34 cellular contexts compared by ENCODE assay signal in the genomic region with DNA sequence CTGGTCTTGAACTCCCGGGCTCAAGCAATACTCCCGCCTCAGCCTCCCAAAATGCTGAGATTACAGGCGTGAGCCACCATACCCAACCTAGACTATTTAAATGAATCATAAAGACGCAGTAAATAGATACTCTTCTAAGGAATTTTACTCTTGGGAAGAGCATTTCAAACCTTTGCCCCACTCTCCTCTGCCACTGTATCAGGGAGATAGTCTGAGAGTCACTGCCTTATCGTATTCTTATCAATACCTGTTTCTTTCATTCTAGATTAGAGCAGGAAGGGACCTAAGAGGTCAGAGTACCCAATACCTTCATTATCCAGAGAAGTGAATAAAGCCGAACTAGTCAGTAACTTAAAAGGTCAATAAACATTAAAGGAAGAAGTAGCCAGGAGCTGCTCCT.
"Had no signal": no experiment of that assay in that cellular context is flagged by ENCODE, and none has a peak within 500 bp of the region (broad histone marks: within the 10 kb centered on the region; RNA-seq: fewer than 3 reads in every experiment).

No MANE protein-coding gene starts in this region.

- ATAC-seq: activated CD4-positive, CD25-positive, alpha-beta regulatory T cell treated with anti-CD3 and anti-CD28 coated beads, Interleukin-2, amount 50 U/mL, for 24 hours; activated naive CD8-positive, alpha-beta T cell treated with anti-CD3 and anti-CD28 coated beads, Interleukin-2, amount 50 U/mL, for 24 hours had no signal

- FAIRE-seq: bronchial epithelial cell had no signal

- H3K9me3 Mint-ChIP-seq: activated CD4-positive, alpha-beta memory T cell treated with anti-CD3 and anti-CD28 coated beads for 36 hours; activated CD4-positive, alpha-beta T cell treated with anti-CD3 and anti-CD28 coated beads, Interleukin-2, amount 10 ng/mL, durations not matched to agents 7 days and 5 days; activated CD8-positive, alpha-beta T cell treated with anti-CD3 and anti-CD28 coated beads for 36 hours; activated naive CD4-positive, alpha-beta T cell treated with anti-CD3 and anti-CD28 coated beads for 36 hours; activated naive CD4-positive, alpha-beta T cell treated with anti-CD3 and anti-CD28 coated beads, Interleukin-2, amount 50 U/mL, for 24 hours; activated naive CD8-positive, alpha-beta T cell treated with anti-CD3 and anti-CD28 coated beads, Interleukin-2, amount 10 ng/mL, durations not matched to agents 7 days and 5 days; activated naive CD8-positive, alpha-beta T cell treated with anti-CD3 and anti-CD28 coated beads, Interleukin-2, amount 50 U/mL, for 24 hours; activated T-cell treated with anti-CD3 and anti-CD28 coated beads, Interleukin-2, amount 50 U/mL, for 4 hours; activated T-cell treated with anti-CD3 and anti-CD28 coated beads, Interleukin-2, amount 50 U/mL, for 72 hours; activated T-helper 1 cell treated with anti-CD3 and anti-CD28 coated beads, Interleukin-12 subunit alpha, Interleukin-12 subunit beta, Interleukin-2, Interleukin-4 antibody, amounts not matched to agents 30 ng/mL and 10 ng/mL and 1 ng/mL, durations not matched to agents 14 hours and 24 hours and 36 hours; activated T-helper 17 cell treated with anti-CD3 and anti-CD28 coated beads, Interleukin-2, amount 50 U/mL, for 72 hours; brain; central memory CD8-positive, alpha-beta T cell; T-helper 1 cell treated with Interleukin-12 subunit alpha and Interleukin-12 subunit beta and Interleukin-4 antibody, amounts not matched to agents 30 μg/mL and 1 μg/mL, for 36 hours; T-helper 2 cell treated with Interferon-gamma antibody and Interleukin-4, amounts not matched to agents 5 μg/mL and 100 μg/mL, for 36 hours; WTC11 had no signal

- H3K27me3 Mint-ChIP-seq: activated CD4-positive, alpha-beta memory T cell treated with anti-CD3 and anti-CD28 coated beads for 36 hours; activated CD4-positive, alpha-beta T cell treated with anti-CD3 and anti-CD28 coated beads for 36 hours; activated CD4-positive, alpha-beta T cell treated with anti-CD3 and anti-CD28 coated beads, Interleukin-2, amount 10 ng/mL, durations not matched to agents 7 days and 5 days; activated CD8-positive, alpha-beta T cell treated with anti-CD3 and anti-CD28 coated beads for 36 hours; activated naive CD4-positive, alpha-beta T cell treated with anti-CD3 and anti-CD28 coated beads, Interleukin-2, amount 50 U/mL, for 24 hours; activated naive CD8-positive, alpha-beta T cell; activated naive CD8-positive, alpha-beta T cell treated with anti-CD3 and anti-CD28 coated beads, Interleukin-2, amount 10 ng/mL, durations not matched to agents 7 days and 5 days; activated naive CD8-positive, alpha-beta T cell treated with anti-CD3 and anti-CD28 coated beads, Interleukin-2, amount 50 U/mL, for 24 hours; activated T-helper 17 cell treated with anti-CD3 and anti-CD28 coated beads, Interleukin-2, amount 50 U/mL, for 72 hours; brain; central memory CD8-positive, alpha-beta T cell had no signal

- H3K27ac ChIP-seq: ascending aorta, cardiac muscle cell, VCaP had no signal

- H3K36me3 ChIP-seq: ascending aorta, cardiac muscle cell had no signal

- DNase-seq: activated CD4-positive, alpha-beta memory T cell treated with anti-CD3 and anti-CD28 coated beads for 36 hours; activated CD4-positive, alpha-beta T cell treated with anti-CD3 and anti-CD28 coated beads for 1 hour; activated CD4-positive, alpha-beta T cell treated with anti-CD3 and anti-CD28 coated beads for 36 hours; activated CD4-positive, alpha-beta T cell treated with anti-CD3 and anti-CD28 coated beads for 48 hours; activated CD4-positive, CD25-positive, alpha-beta regulatory T cell; activated CD8-positive, alpha-beta memory T cell treated with anti-CD3 and anti-CD28 coated beads, Interleukin-2, amount 50 U/mL, for 4 hours; activated effector memory CD4-positive, alpha-beta T cell treated with anti-CD3 and anti-CD28 coated beads, Interleukin-2, amount 50 U/mL, for 16 hours; activated gamma-delta T cell treated with Interleukin-2 at 50 U/mL for 16 hours; activated naive CD4-positive, alpha-beta T cell; activated naive CD8-positive, alpha-beta T cell treated with anti-CD3 and anti-CD28 coated beads, Interleukin-2, amount 10 ng/mL, durations not matched to agents 7 days and 5 days; activated naive CD8-positive, alpha-beta T cell treated with anti-CD3 and anti-CD28 coated beads, Interleukin-2, amount 50 U/mL, for 24 hours; activated T-cell treated with anti-CD3 and anti-CD28 coated beads for 4 hours; activated T-cell treated with anti-CD3 and anti-CD28 coated beads, Interleukin-2, amount 50 U/mL, for 1 hour; activated T-cell treated with anti-CD3 and anti-CD28 coated beads, Interleukin-2, amount 50 U/mL, for 4 hours; activated T-cell treated with anti-CD3 and anti-CD28 coated beads, Interleukin-2, amount 50 U/mL, for 72 hours; T-helper 1 cell; T-helper 9 cell had no signal

- H3K9me3 ChIP-seq: ascending aorta had no signal

- H3K27me3 ChIP-seq: ascending aorta, cardiac muscle cell had no signal

- H3K4me3 ChIP-seq: ascending aorta, cardiac muscle cell had no signal

- H3K36me3 Mint-ChIP-seq: activated CD4-positive, alpha-beta memory T cell treated with anti-CD3 and anti-CD28 coated beads for 36 hours; activated naive CD4-positive, alpha-beta T cell treated with anti-CD3 and anti-CD28 coated beads, Interleukin-2, amount 50 U/mL, for 24 hours; brain; WTC11 had no signal

- H3K27ac Mint-ChIP-seq: activated CD4-positive, alpha-beta memory T cell treated with anti-CD3 and anti-CD28 coated beads for 36 hours; activated CD4-positive, alpha-beta T cell treated with anti-CD3 and anti-CD28 coated beads for 36 hours; activated CD4-positive, alpha-beta T cell treated with anti-CD3 and anti-CD28 coated beads, Interleukin-2, amount 10 ng/mL, durations not matched to agents 7 days and 5 days; activated CD8-positive, alpha-beta T cell treated with anti-CD3 and anti-CD28 coated beads for 36 hours; activated naive CD4-positive, alpha-beta T cell treated with anti-CD3 and anti-CD28 coated beads for 36 hours; activated naive CD4-positive, alpha-beta T cell treated with anti-CD3 and anti-CD28 coated beads, Interleukin-2, amount 50 U/mL, for 24 hours; activated naive CD8-positive, alpha-beta T cell; activated naive CD8-positive, alpha-beta T cell treated with anti-CD3 and anti-CD28 coated beads, Interleukin-2, amount 10 ng/mL, durations not matched to agents 7 days and 5 days; activated naive CD8-positive, alpha-beta T cell treated with anti-CD3 and anti-CD28 coated beads, Interleukin-2, amount 50 U/mL, for 24 hours; activated T-cell treated with anti-CD3 and anti-CD28 coated beads, Interleukin-2, amount 50 U/mL, for 72 hours; activated T-helper 1 cell treated with anti-CD3 and anti-CD28 coated beads, Interleukin-12 subunit alpha, Interleukin-12 subunit beta, Interleukin-2, Interleukin-4 antibody, amounts not matched to agents 30 ng/mL and 10 ng/mL and 1 ng/mL, durations not matched to agents 14 hours and 24 hours and 36 hours; activated T-helper 17 cell treated with anti-CD3 and anti-CD28 coated beads, Interleukin-2, amount 50 U/mL, for 72 hours; brain; T-helper 1 cell treated with Interleukin-12 subunit alpha and Interleukin-12 subunit beta and Interleukin-4 antibody, amounts not matched to agents 30 μg/mL and 1 μg/mL, for 36 hours; T-helper 2 cell treated with Interferon-gamma antibody and Interleukin-4, amounts not matched to agents 5 μg/mL and 100 μg/mL, for 36 hours; WTC11 had no signal

- H3K4me3 Mint-ChIP-seq: activated CD4-positive, alpha-beta memory T cell treated with anti-CD3 and anti-CD28 coated beads for 36 hours; activated CD4-positive, alpha-beta T cell treated with anti-CD3 and anti-CD28 coated beads for 36 hours; activated CD4-positive, alpha-beta T cell treated with anti-CD3 and anti-CD28 coated beads, Interleukin-2, amount 10 ng/mL, durations not matched to agents 7 days and 5 days; activated CD8-positive, alpha-beta T cell treated with anti-CD3 and anti-CD28 coated beads for 36 hours; activated naive CD4-positive, alpha-beta T cell treated with anti-CD3 and anti-CD28 coated beads for 36 hours; activated naive CD4-positive, alpha-beta T cell treated with anti-CD3 and anti-CD28 coated beads, Interleukin-2, amount 50 U/mL, for 24 hours; activated naive CD8-positive, alpha-beta T cell; activated naive CD8-positive, alpha-beta T cell treated with anti-CD3 and anti-CD28 coated beads, Interleukin-2, amount 10 ng/mL, durations not matched to agents 7 days and 5 days; activated naive CD8-positive, alpha-beta T cell treated with anti-CD3 and anti-CD28 coated beads, Interleukin-2, amount 50 U/mL, for 24 hours; activated T-cell treated with anti-CD3 and anti-CD28 coated beads, Interleukin-2, amount 50 U/mL, for 4 hours; activated T-cell treated with anti-CD3 and anti-CD28 coated beads, Interleukin-2, amount 50 U/mL, for 72 hours; activated T-helper 1 cell treated with anti-CD3 and anti-CD28 coated beads, Interleukin-12 subunit alpha, Interleukin-12 subunit beta, Interleukin-2, Interleukin-4 antibody, amounts not matched to agents 30 ng/mL and 10 ng/mL and 1 ng/mL, durations not matched to agents 14 hours and 24 hours and 36 hours; activated T-helper 17 cell treated with anti-CD3 and anti-CD28 coated beads, Interleukin-2, amount 50 U/mL, for 72 hours; brain; central memory CD8-positive, alpha-beta T cell; T-helper 1 cell treated with Interleukin-12 subunit alpha and Interleukin-12 subunit beta and Interleukin-4 antibody, amounts not matched to agents 30 μg/mL and 1 μg/mL, for 36 hours; T-helper 2 cell treated with Interferon-gamma antibody and Interleukin-4, amounts not matched to agents 5 μg/mL and 100 μg/mL, for 36 hours; WTC11 had no signal
